36 cellular contexts compared by ENCODE assay signal in genomic region chr2:151166410-151166809, GRCh38.
"Had no signal": no experiment of that assay in that cellular context is flagged by ENCODE, and none has a peak within 500 bp of the region (broad histone marks: within the 10 kb centered on the region; RNA-seq: fewer than 3 reads in every experiment).

No MANE protein-coding gene starts in this region.

- DNase-seq: activated B cell treated with CpG ODN at 0.5 μM for 24 hours; activated CD4-positive, alpha-beta memory T cell treated with anti-CD3 and anti-CD28 coated beads for 36 hours; activated CD4-positive, alpha-beta T cell treated with anti-CD3 and anti-CD28 coated beads for 4 hours; activated CD4-positive, alpha-beta T cell treated with anti-CD3 and anti-CD28 coated beads, Interleukin-2, amount 10 ng/mL, durations not matched to agents 24 days and 14 days; activated CD4-positive, alpha-beta T cell treated with anti-CD3 and anti-CD28 coated beads, Interleukin-2, amount 50 U/mL, for 1 hour; activated CD4-positive, alpha-beta T cell treated with anti-CD3 and anti-CD28 coated beads, Interleukin-2, amount 50 U/mL, for 4 hours; activated CD4-positive, CD25-positive, alpha-beta regulatory T cell treated with anti-CD3 and anti-CD28 coated beads, Interleukin-2, amount 50 U/mL, for 72 hours; activated CD8-positive, alpha-beta memory T cell treated with anti-CD3 and anti-CD28 coated beads, Interleukin-2, amount 50 U/mL, for 4 hours; activated CD8-positive, alpha-beta T cell treated with anti-CD3 and anti-CD28 coated beads for 36 hours; activated effector memory CD4-positive, alpha-beta T cell treated with anti-CD3 and anti-CD28 coated beads, Interleukin-2, amount 50 U/mL, for 16 hours; activated gamma-delta T cell treated with Interleukin-2 at 50 U/mL for 16 hours; activated naive CD4-positive, alpha-beta T cell; activated naive CD4-positive, alpha-beta T cell treated with anti-CD3 and anti-CD28 coated beads for 36 hours; activated naive CD4-positive, alpha-beta T cell treated with anti-CD3 and anti-CD28 coated beads, Interleukin-2, amount 50 U/mL, for 16 hours; activated naive CD8-positive, alpha-beta T cell treated with anti-CD3 and anti-CD28 coated beads for 36 hours; activated T-cell treated with anti-CD3 and anti-CD28 coated beads for 4 hours; activated T-cell treated with anti-CD3 and anti-CD28 coated beads, Interleukin-2, amount 50 U/mL, for 1 hour; activated T-cell treated with anti-CD3 and anti-CD28 coated beads, Interleukin-2, amount 50 U/mL, for 4 hours; activated T-cell treated with anti-CD3 and anti-CD28 coated beads, Interleukin-2, amount 50 U/mL, for 72 hours; adrenal gland; amniotic stem cell; aorta; body of pancreas; brain microvascular endothelial cell; caudate nucleus; cerebellar nuclear complex; T-helper 2 cell; T-helper 9 cell had no signal

- H3K36me3 ChIP-seq: adrenal gland, brain microvascular endothelial cell, cardiac muscle cell had no signal

- H3K27me3 ChIP-seq: adrenal gland, body of pancreas, brain microvascular endothelial cell, cardiac muscle cell had no signal

- H3K4me1 Mint-ChIP-seq: activated B cell treated with CpG ODN at 0.5 μM for 24 hours; activated CD4-positive, alpha-beta T cell treated with anti-CD3 and anti-CD28 coated beads, Interleukin-2, amount 10 ng/mL, durations not matched to agents 24 days and 14 days; activated naive CD8-positive, alpha-beta T cell treated with anti-CD3 and anti-CD28 coated beads for 36 hours; activated T-helper 17 cell treated with anti-CD3 and anti-CD28 coated beads, Interleukin-2, amount 50 U/mL, for 72 hours; central memory CD8-positive, alpha-beta T cell had no signal

- H3K4me3 Mint-ChIP-seq: activated B cell treated with CpG ODN at 0.5 μM for 24 hours; activated CD4-positive, alpha-beta memory T cell treated with anti-CD3 and anti-CD28 coated beads for 36 hours; activated CD4-positive, alpha-beta T cell treated with anti-CD3 and anti-CD28 coated beads, Interleukin-2, amount 10 ng/mL, durations not matched to agents 24 days and 14 days; activated CD8-positive, alpha-beta T cell treated with anti-CD3 and anti-CD28 coated beads for 36 hours; activated naive CD4-positive, alpha-beta T cell treated with anti-CD3 and anti-CD28 coated beads for 36 hours; activated naive CD8-positive, alpha-beta T cell treated with anti-CD3 and anti-CD28 coated beads for 36 hours; activated T-cell treated with anti-CD3 and anti-CD28 coated beads, Interleukin-2, amount 50 U/mL, for 4 hours; activated T-cell treated with anti-CD3 and anti-CD28 coated beads, Interleukin-2, amount 50 U/mL, for 72 hours; activated T-helper 1 cell treated with anti-CD3 and anti-CD28 coated beads, Interleukin-12 subunit alpha, Interleukin-12 subunit beta, Interleukin-2, Interleukin-4 antibody, amounts not matched to agents 30 ng/mL and 10 ng/mL and 1 ng/mL, durations not matched to agents 14 hours and 24 hours and 36 hours; activated T-helper 17 cell treated with anti-CD3 and anti-CD28 coated beads, Interleukin-2, amount 50 U/mL, for 72 hours; central memory CD8-positive, alpha-beta T cell; T-helper 1 cell treated with Interleukin-12 subunit alpha and Interleukin-12 subunit beta and Interleukin-4 antibody, amounts not matched to agents 30 μg/mL and 1 μg/mL, for 36 hours; T-helper 2 cell treated with Interferon-gamma antibody and Interleukin-4, amounts not matched to agents 5 μg/mL and 100 μg/mL, for 36 hours had no signal

- H3K9me3 Mint-ChIP-seq: activated B cell treated with CpG ODN at 0.5 μM for 24 hours; activated CD4-positive, alpha-beta memory T cell treated with anti-CD3 and anti-CD28 coated beads for 36 hours; activated CD4-positive, alpha-beta T cell treated with anti-CD3 and anti-CD28 coated beads, Interleukin-2, amount 10 ng/mL, durations not matched to agents 24 days and 14 days; activated CD8-positive, alpha-beta T cell treated with anti-CD3 and anti-CD28 coated beads for 36 hours; activated naive CD4-positive, alpha-beta T cell treated with anti-CD3 and anti-CD28 coated beads for 36 hours; activated naive CD4-positive, alpha-beta T cell treated with anti-CD3 and anti-CD28 coated beads, Interleukin-2, amount 50 U/mL, for 72 hours; activated naive CD8-positive, alpha-beta T cell treated with anti-CD3 and anti-CD28 coated beads for 36 hours; activated T-cell treated with anti-CD3 and anti-CD28 coated beads, Interleukin-2, amount 50 U/mL, for 4 hours; activated T-cell treated with anti-CD3 and anti-CD28 coated beads, Interleukin-2, amount 50 U/mL, for 72 hours; activated T-helper 1 cell treated with anti-CD3 and anti-CD28 coated beads, Interleukin-12 subunit alpha, Interleukin-12 subunit beta, Interleukin-2, Interleukin-4 antibody, amounts not matched to agents 30 ng/mL and 10 ng/mL and 1 ng/mL, durations not matched to agents 14 hours and 24 hours and 36 hours; activated T-helper 17 cell treated with anti-CD3 and anti-CD28 coated beads, Interleukin-2, amount 50 U/mL, for 72 hours; central memory CD8-positive, alpha-beta T cell; T-helper 1 cell treated with Interleukin-12 subunit alpha and Interleukin-12 subunit beta and Interleukin-4 antibody, amounts not matched to agents 30 μg/mL and 1 μg/mL, for 36 hours; T-helper 2 cell treated with Interferon-gamma antibody and Interleukin-4, amounts not matched to agents 5 μg/mL and 100 μg/mL, for 36 hours had no signal

- ATAC-seq: activated CD8-positive, alpha-beta T cell treated with anti-CD3 and anti-CD28 coated beads for 36 hours; activated naive CD4-positive, alpha-beta T cell treated with anti-CD3 and anti-CD28 coated beads, Interleukin-2, amount 50 U/mL, for 72 hours; activated T-cell treated with anti-CD3 and anti-CD28 coated beads, Interleukin-2, amount 50 U/mL, for 4 hours; activated T-cell treated with anti-CD3 and anti-CD28 coated beads, Interleukin-2, amount 50 U/mL, for 72 hours; activated T-helper 17 cell treated with anti-CD3 and anti-CD28 coated beads, Interleukin-2, amount 50 U/mL, for 72 hours; body of pancreas had no signal

- H3K27ac ChIP-seq: adrenal gland, body of pancreas, brain microvascular endothelial cell, cardiac muscle cell, VCaP had no signal

- H3K4me3 ChIP-seq: adrenal gland, body of pancreas, cardiac muscle cell had no signal

- H3K4me1 ChIP-seq: adrenal gland, body of pancreas had no signal

- H3K9me3 ChIP-seq: adrenal gland, body of pancreas had no signal

- H3K27ac Mint-ChIP-seq: activated B cell treated with CpG ODN at 0.5 μM for 24 hours; activated CD4-positive, alpha-beta memory T cell treated with anti-CD3 and anti-CD28 coated beads for 36 hours; activated CD4-positive, alpha-beta T cell treated with anti-CD3 and anti-CD28 coated beads, Interleukin-2, amount 10 ng/mL, durations not matched to agents 24 days and 14 days; activated CD8-positive, alpha-beta T cell treated with anti-CD3 and anti-CD28 coated beads for 36 hours; activated naive CD4-positive, alpha-beta T cell treated with anti-CD3 and anti-CD28 coated beads for 36 hours; activated naive CD4-positive, alpha-beta T cell treated with anti-CD3 and anti-CD28 coated beads, Interleukin-2, amount 50 U/mL, for 72 hours; activated naive CD8-positive, alpha-beta T cell treated with anti-CD3 and anti-CD28 coated beads for 36 hours; activated T-cell treated with anti-CD3 and anti-CD28 coated beads, Interleukin-2, amount 50 U/mL, for 72 hours; activated T-helper 1 cell treated with anti-CD3 and anti-CD28 coated beads, Interleukin-12 subunit alpha, Interleukin-12 subunit beta, Interleukin-2, Interleukin-4 antibody, amounts not matched to agents 30 ng/mL and 10 ng/mL and 1 ng/mL, durations not matched to agents 14 hours and 24 hours and 36 hours; activated T-helper 17 cell treated with anti-CD3 and anti-CD28 coated beads, Interleukin-2, amount 50 U/mL, for 72 hours; T-helper 1 cell treated with Interleukin-12 subunit alpha and Interleukin-12 subunit beta and Interleukin-4 antibody, amounts not matched to agents 30 μg/mL and 1 μg/mL, for 36 hours; T-helper 2 cell treated with Interferon-gamma antibody and Interleukin-4, amounts not matched to agents 5 μg/mL and 100 μg/mL, for 36 hours had no signal

- H3K36me3 Mint-ChIP-seq: activated CD4-positive, alpha-beta memory T cell treated with anti-CD3 and anti-CD28 coated beads for 36 hours; activated naive CD4-positive, alpha-beta T cell treated with anti-CD3 and anti-CD28 coated beads, Interleukin-2, amount 50 U/mL, for 72 hours; activated naive CD8-positive, alpha-beta T cell treated with anti-CD3 and anti-CD28 coated beads for 36 hours had no signal
